ENCODE assay signal across 33 cellular contexts in the genomic region with DNA sequence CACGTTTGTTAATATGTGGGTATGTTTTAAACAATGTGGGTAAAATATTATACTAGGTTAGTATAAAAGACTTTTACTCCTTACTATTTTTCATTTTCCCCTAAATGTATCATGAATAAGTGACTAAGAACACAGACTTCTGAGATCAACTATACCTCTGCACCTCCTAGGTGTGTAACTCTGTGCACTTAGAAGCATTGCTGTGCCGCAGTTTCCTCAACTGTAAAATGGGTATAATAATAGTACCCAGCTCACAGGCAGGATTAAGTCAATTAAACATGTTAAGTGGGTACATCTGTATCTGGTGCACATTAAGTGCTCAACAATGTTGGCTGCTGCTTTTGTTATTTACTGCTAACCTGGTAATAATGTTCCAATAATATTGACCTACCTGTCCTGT.
"Had no signal": no experiment of that assay in that cellular context is flagged by ENCODE, and none has a peak within 500 bp of the region (broad histone marks: within the 10 kb centered on the region; RNA-seq: fewer than 3 reads in every experiment).

No MANE protein-coding gene starts in this region.

- H3K27me3 ChIP-seq: ascending aorta, cardiac muscle cell had no signal

- FAIRE-seq: bronchial epithelial cell, TTC549 had no signal

- H3K27ac ChIP-seq: ascending aorta, cardiac muscle cell, VCaP had no signal

- H3K36me3 ChIP-seq: ascending aorta, cardiac muscle cell had no signal

- DNase-seq: activated CD4-positive, alpha-beta memory T cell treated with anti-CD3 and anti-CD28 coated beads, Interleukin-2, amount 10 ng/mL, durations not matched to agents 7 days and 5 days; activated CD4-positive, alpha-beta T cell treated with anti-CD3 and anti-CD28 coated beads for 1 hour; activated CD4-positive, alpha-beta T cell treated with anti-CD3 and anti-CD28 coated beads for 36 hours; activated CD4-positive, alpha-beta T cell treated with anti-CD3 and anti-CD28 coated beads for 48 hours; activated CD4-positive, alpha-beta T cell treated with anti-CD3 and anti-CD28 coated beads, Interleukin-2, amount 10 ng/mL, durations not matched to agents 7 days and 5 days; activated CD4-positive, alpha-beta T cell treated with anti-CD3 and anti-CD28 coated beads, Interleukin-2, amount 50 U/mL, for 48 hours; activated CD4-positive, CD25-positive, alpha-beta regulatory T cell; activated CD8-positive, alpha-beta memory T cell treated with anti-CD3 and anti-CD28 coated beads for 24 hours; activated CD8-positive, alpha-beta memory T cell treated with anti-CD3 and anti-CD28 coated beads, Interleukin-2, amount 10 ng/mL, durations not matched to agents 7 days and 5 days; activated CD8-positive, alpha-beta memory T cell treated with anti-CD3 and anti-CD28 coated beads, Interleukin-2, amount 50 U/mL, for 48 hours; activated CD8-positive, alpha-beta T cell treated with anti-CD3 and anti-CD28 coated beads, Interleukin-2, amount 10 ng/mL, durations not matched to agents 7 days and 5 days; activated effector memory CD4-positive, alpha-beta T cell treated with Interleukin-2 at 50 U/mL for 16 hours; activated gamma-delta T cell; activated naive CD4-positive, alpha-beta T cell treated with anti-CD3 and anti-CD28 coated beads, Interleukin-2, amount 10 ng/mL, durations not matched to agents 7 days and 5 days; activated naive CD4-positive, alpha-beta T cell treated with Interleukin-2 at 50 U/mL for 16 hours; activated naive CD8-positive, alpha-beta T cell treated with anti-CD3 and anti-CD28 coated beads, Interleukin-2, amount 10 ng/mL, durations not matched to agents 7 days and 5 days; activated naive CD8-positive, alpha-beta T cell treated with anti-CD3 and anti-CD28 coated beads, Interleukin-2, amount 50 U/mL, for 24 hours; activated T-cell treated with anti-CD3 and anti-CD28 coated beads, Interleukin-2, amount 50 U/mL, for 24 hours; activated T-cell treated with anti-CD3 and anti-CD28 coated beads, Interleukin-2, amount 50 U/mL, for 48 hours; amygdala; anterior cingulate cortex; caudate nucleus; cerebellar nuclear complex; T-helper 1 cell; T-helper 2 cell; T-helper 9 cell had no signal

- ATAC-seq: activated CD4-positive, alpha-beta T cell treated with anti-CD3 and anti-CD28 coated beads for 36 hours; activated CD4-positive, CD25-positive, alpha-beta regulatory T cell treated with anti-CD3 and anti-CD28 coated beads, Interleukin-2, amount 50 U/mL, for 24 hours; activated CD8-positive, alpha-beta memory T cell treated with anti-CD3 and anti-CD28 coated beads, Interleukin-2, amount 10 ng/mL, durations not matched to agents 7 days and 5 days; activated CD8-positive, alpha-beta T cell treated with anti-CD3 and anti-CD28 coated beads, Interleukin-2, amount 10 ng/mL, durations not matched to agents 7 days and 5 days; activated naive CD8-positive, alpha-beta T cell treated with anti-CD3 and anti-CD28 coated beads, Interleukin-2, amount 50 U/mL, for 24 hours; WTC11 had no signal

- H3K4me3 ChIP-seq: ascending aorta, cardiac muscle cell had no signal

- H3K9me3 ChIP-seq: ascending aorta had no signal
